In genomic region chr17:73492802-73493139, GRCh38 we compare ENCODE assay signal across 1 cellular context.
TF ChIP-seq lines count a peak whose summit lies in the region.

No MANE protein-coding gene starts in this region.

TF ChIP-seq in Ishikawa, 13 proteins besides CTCF, POLR2A, EP300 and RAD21 (continued from another document):
- no peak for TF ChIP-seq REST (IDR thresholded peaks at IDR 0.05; ENCODE audit: low read depth)
- TF ChIP-seq CREB1 (IDR thresholded peaks at IDR 0.05; ENCODE audit: low read depth) = no peak
